ENCODE assay signal across 11 cellular contexts in the genomic region with DNA sequence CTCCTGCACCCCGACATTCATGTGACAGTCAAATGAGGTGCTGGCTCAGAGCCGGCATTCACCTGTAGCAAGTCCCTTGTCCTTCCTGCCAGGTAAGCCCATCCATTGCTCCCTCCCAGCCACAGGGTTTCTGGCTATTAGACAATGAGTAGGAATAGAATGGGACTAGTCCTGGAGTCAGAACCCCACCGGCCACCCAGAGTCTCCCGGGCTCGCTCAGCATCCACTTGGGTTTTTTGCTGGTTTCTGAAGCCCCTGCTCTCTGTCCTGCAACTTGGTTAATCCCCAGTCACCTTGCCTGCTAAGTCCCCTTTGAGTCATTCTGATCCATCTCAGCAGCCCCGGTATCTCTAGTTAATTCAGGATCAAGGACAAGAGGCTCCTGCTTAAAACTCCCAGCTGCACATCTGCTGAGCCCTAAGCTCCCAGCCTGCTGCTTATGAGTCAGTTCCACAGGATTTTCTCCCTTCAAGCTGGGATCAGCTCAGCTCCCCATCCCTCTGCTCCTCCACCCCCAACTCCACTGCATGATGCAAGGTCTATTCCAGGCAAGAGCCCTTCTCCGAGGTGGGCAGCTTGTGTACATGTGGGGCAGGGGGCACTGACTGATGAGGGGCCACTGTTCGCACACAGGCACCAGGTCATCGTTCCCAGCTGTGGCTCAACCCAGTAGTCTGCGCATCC. TPM values are rescaled to one million over a fixed set of nuclear protein-coding genes. Genes with fewer than 3 reads are reported as not detected.
DNase-seq lines count a peak whose midpoint lies in the region; ATAC-seq, FAIRE-seq and TF ChIP-seq lines count a peak whose summit lies in the region.
"Had no signal": no experiment of that assay in that cellular context is flagged by ENCODE, and none has a peak within 500 bp of the region (broad histone marks: within the 10 kb centered on the region; RNA-seq: fewer than 3 reads in every experiment).

No MANE protein-coding gene starts in this region.

- no peak for ATAC-seq in HepG2
- ATAC-seq in GM21423 (IDR thresholded peaks at IDR 0.05; ENCODE audit: unreplicated experiment), result no peak
- ATAC-seq in left lobe of liver, result no peak
- ATAC-seq: activated T-helper 17 cell treated with anti-CD3 and anti-CD28 coated beads, Interleukin-2, amount 50 U/mL, for 72 hours; natural killer cell treated with Interleukin-12 subunit alpha and Interleukin-12 subunit beta and Interleukin-15 and Interleukin-18, amount 100 ng/mL, for 72 hours had no signal

- no peaks in the 10 kb centered on the region for H4K20me1 ChIP-seq in HepG2 (ENCODE audit: insufficient read depth, low read length)

- H3K79me1 ChIP-seq in trophoblast cell (ENCODE audit: low read length), result peaks cover 20% of the 10 kb centered on the region

- TSS peak; percentile 36 for BruUV-seq in HepG2 (replicated peaks; lab: Mats Ljungman, UMichigan)

- H4K91ac ChIP-seq in trophoblast cell (ENCODE audit: low read depth, low read length), result no peak overlapping the region

- CTCF ChIA-PET in HepG2 (lab: Yijun Ruan, JAX; ENCODE audit: low intra/inter-chr PET ratio, low total read pairs), result no interaction called here

- no peak overlapping the region for H4K12ac ChIP-seq in trophoblast cell (ENCODE audit: low read depth, low read length)

- H2AFZ ChIP-seq in HepG2 (ENCODE audit: low read length), result no peak overlapping the region
- no peak overlapping the region for H2AFZ ChIP-seq in trophoblast cell (ENCODE audit: insufficient read depth, low read length, poor library complexity)

- H2BK12ac ChIP-seq in trophoblast cell (ENCODE audit: low read length), result no peak overlapping the region

- no peak for TF ChIP-seq RAD21 in HepG2 (CRISPR knock-in tag; IDR thresholded peaks at IDR 0.05)

- H3K4me3 ChIP-seq in brain microvascular endothelial cell (ENCODE audit: low read depth, low read length), result no peak overlapping the region
- H3K4me3 ChIP-seq in HepG2 (replicated peaks in 1 of 3; ENCODE audit: insufficient read depth in 1 of 3, low read depth in 2 of 3, low read length in 3 of 3), result no peak overlapping the region
- H3K4me3 ChIP-seq in trophoblast cell (ENCODE audit: low read depth, low read length), result no peak overlapping the region

- no peak overlapping the region for H2BK5ac ChIP-seq in trophoblast cell (ENCODE audit: low read depth, low read length, poor library complexity)

- H3K9ac ChIP-seq in HepG2 (ENCODE audit: insufficient read depth, low read depth, low read length) (no peak overlapping the region), trophoblast cell (ENCODE audit: low read length) (no peak overlapping the region)

- TF ChIP-seq EP300 in HepG2 (IDR thresholded peaks at IDR 0.05; ENCODE audit: low read depth in 2 of 2, low read length in 2 of 2), result no peak
- no peak for TF ChIP-seq EP300 in HepG2 (CRISPR knock-in tag; IDR thresholded peaks at IDR 0.05; ENCODE audit: borderline replicate concordance)

- H2AK5ac ChIP-seq in trophoblast cell (ENCODE audit: low read length), result no peak overlapping the region

- H3K14ac ChIP-seq in trophoblast cell (ENCODE audit: low read length), result no peak overlapping the region

- H3K27ac ChIP-seq in brain microvascular endothelial cell (no peak overlapping the region), HepG2 (ENCODE audit: extremely low read length, insufficient read depth, low read length) (no peak overlapping the region), trophoblast cell (ENCODE audit: low read depth, low read length) (no peak overlapping the region)

- no peaks in the 10 kb centered on the region for H3K79me2 ChIP-seq in HepG2 (ENCODE audit: insufficient read depth, low read length)
- peaks cover 4% of the 10 kb centered on the region for H3K79me2 ChIP-seq in trophoblast cell (ENCODE audit: control insufficient read depth, insufficient read depth, low read length, poor library complexity)

- POLR2A ChIA-PET in HepG2 (lab: Yijun Ruan, JAX), result interaction anchor here (0.7 to 4.7 kb wide), 7 partner anchors 9 to 900 kb away, joined by 3 to 32 read pairs (median 7); a partner anchor contains a TSS

- no peak overlapping the region for H3K23ac ChIP-seq in trophoblast cell (ENCODE audit: low read length)

- peaks cover 52% of the 10 kb centered on the region for H3K4me1 ChIP-seq in HepG2 (ENCODE audit: insufficient read depth, low read length)
- peaks cover 28 to 30% of the 10 kb centered on the region in 2 experiments for H3K4me1 ChIP-seq in trophoblast cell (ENCODE audit: control insufficient read depth in 1 of 2, insufficient read depth in 2 of 2, low read length in 2 of 2)

- H3K27me3 ChIP-seq in brain microvascular endothelial cell (replicated peaks) (no peaks in the 10 kb centered on the region), HepG2 (ENCODE audit: control insufficient read depth in 1 of 2, insufficient read depth in 2 of 2, low read length in 2 of 2) (no peaks in the 10 kb centered on the region), trophoblast cell (ENCODE audit: insufficient read depth, low read length) (no peaks in the 10 kb centered on the region)

- in situ Hi-C loops in ACHN (cut with HindIII; ENCODE audit: low pct_ligation_motif_present, low pct_unique_long_range_greater_than_20kb, low sequenced_read_pairs) (no loop called here), brain microvascular endothelial cell (cut with HindIII; ENCODE audit: low pct_ligation_motif_present, low sequenced_read_pairs) (no loop called here), HepG2 (cut with HindIII; ENCODE audit: extremely low pct_ligation_motif_present, low pct_unique_long_range_greater_than_20kb) (no loop called here)

- no peak overlapping the region for H4K8ac ChIP-seq in trophoblast cell (ENCODE audit: low read depth, low read length)

- peak; percentile 67 for DNase-seq in ACHN
- peak; percentile 67 for DNase-seq in HTR-8/SVneo (ENCODE audit: insufficient read length, low spot score)
- DNase-seq in brain microvascular endothelial cell, result peak; percentile 64
- no peak for DNase-seq in HepG2 (ENCODE audit: low spot score)
- no peak for DNase-seq in trophoblast cell
- DNase-seq in activated CD8-positive, alpha-beta memory T cell treated with anti-CD3 and anti-CD28 coated beads, Interleukin-2, amount 50 U/mL, for 4 hours, result no peak
- DNase-seq in left lobe of liver (ENCODE audit: low spot score), result no peak
- DNase-seq: CD4-positive, alpha-beta T cell had no signal

- no peak for TF ChIP-seq POLR2A in HepG2 (IDR thresholded peaks at IDR 0.05; ENCODE audit: insufficient read depth in 1 of 2, low read depth in 2 of 2, low read length in 2 of 2)

- H3K4me2 ChIP-seq in HepG2 (ENCODE audit: low read depth, low read length), result no peak overlapping the region
- H3K4me2 ChIP-seq in trophoblast cell (ENCODE audit: low read length), result no peak overlapping the region

- no peak overlapping the region for H2BK120ac ChIP-seq in trophoblast cell (ENCODE audit: insufficient read depth, low read length, poor library complexity)

- no peak overlapping the region for H3K18ac ChIP-seq in trophoblast cell (ENCODE audit: low read length)

- WGBS in HepG2 (ENCODE audit: low lambda C conversion rate), result 93% methylated on average over 10 of the region's 10 CpGs
- WGBS in trophoblast cell (ENCODE audit: extremely low coverage, insufficient coverage, insufficient read length), result no CpG with 5 or more reads among the region's 10 CpGs

- H3K36me3 ChIP-seq in brain microvascular endothelial cell (replicated peaks) (peaks cover 11% of the 10 kb centered on the region), HepG2 (replicated peaks in 1 of 2; ENCODE audit: control insufficient read depth in 1 of 2, insufficient read depth in 2 of 2, low read length in 2 of 2) (peaks cover 0 to 7% of the 10 kb centered on the region in 2 experiments; a peak in 1 of 5 replicates), trophoblast cell (ENCODE audit: control insufficient read depth in 1 of 2, insufficient read depth in 2 of 2, low read length in 2 of 2) (peaks cover 23 to 30% of the 10 kb centered on the region in 2 experiments)

- intact Hi-C loops in HepG2 (cut with micrococcal nuclease; ENCODE audit: unreplicated experiment), result no loop called here

- H3K9me3 ChIP-seq in HepG2 (ENCODE audit: low read length), result no peaks in the 10 kb centered on the region
- H3K9me3 ChIP-seq in trophoblast cell (ENCODE audit: insufficient read depth, low read depth, low read length), result no peaks in the 10 kb centered on the region

- H3K4ac ChIP-seq in trophoblast cell (ENCODE audit: low read depth, low read length), result no peak overlapping the region

- TF ChIP-seq CTCF in brain microvascular endothelial cell (IDR thresholded peaks at IDR 0.05; ENCODE audit: low read depth, low read length, missing control alignments) (no peak), HepG2 (CRISPR knock-in tag; IDR thresholded peaks at IDR 0.05) (no peak)

- FAIRE-seq in HTR-8/SVneo (lab: Jason Lieb, UNC) (no peak), HepG2 (lab: Jason Lieb, UNC) (no peak)

TF ChIP-seq in HepG2, 621 proteins besides CTCF, POLR2A, EP300 and RAD21 (continues in another document):
- TF ChIP-seq NFKB2 (CRISPR knock-in tag; IDR thresholded peaks at IDR 0.05; ENCODE audit: borderline replicate concordance), result no peak

RNA-seq across cellular contexts. Expression of a gene that starts 19.9 kb away (rescaled TPM):
- total RNA-seq in HepG2 (2016; rRNA removed; fragmentation: Illumina TruSeq; extraction: Trizol) (181 and 283 TPM in 2 replicates), left lobe of liver (13.1 TPM)
- 33.9 and 36.7 TPM in 2 replicates for total RNA-seq in HepG2 (2016; cell fraction: cytosol; rRNA removed; fragmentation: Illumina TruSeq; extraction: Trizol; ENCODE audit: low read depth)
- total RNA-seq in HepG2 (2016; cell fraction: insoluble cytoplasmic fraction; rRNA removed; fragmentation: Illumina TruSeq; extraction: Trizol), result 189 and 325 TPM in 2 replicates
- total RNA-seq in HepG2 (2016; cell fraction: membrane; rRNA removed; fragmentation: Illumina TruSeq; extraction: Trizol), result 47.2 and 48.2 TPM in 2 replicates
- total RNA-seq in HepG2 (2016; cell fraction: nucleus; rRNA removed; fragmentation: Illumina TruSeq; extraction: Trizol), result 63.9 and 73.7 TPM in 2 replicates
- polyA plus RNA-seq in HepG2 (2011; rRNA removed), result 61.6 and 63.2 TPM in 2 replicates
- 68.3 and 71.0 TPM in 2 replicates for polyA plus RNA-seq in HepG2 (2011; cell fraction: cytosol; rRNA removed)
- 11.6 and 14.2 TPM in 2 replicates for polyA plus RNA-seq in HepG2 (2011; cell fraction: nucleus; rRNA removed)
- 78.3 and 78.8 TPM in 2 replicates for polyA plus RNA-seq in HepG2 (2012)
- polyA plus RNA-seq in HepG2 (2016; cell fraction: cytosol; fragmentation: Illumina TruSeq; extraction: Trizol; ENCODE audit: low read depth), result 26.6 and 30.8 TPM in 2 replicates
- polyA plus RNA-seq in HepG2 (2016; cell fraction: insoluble cytoplasmic fraction; fragmentation: Illumina TruSeq; extraction: Trizol; ENCODE audit: low read depth), result 249 and 259 TPM in 2 replicates
- polyA plus RNA-seq in HepG2 (2016; cell fraction: membrane; fragmentation: Illumina TruSeq; extraction: Trizol; ENCODE audit: low read depth), result 32.0 and 32.5 TPM in 2 replicates
- 75.9 and 84.0 TPM in 2 replicates for polyA plus RNA-seq in HepG2 (2016; cell fraction: nucleus; fragmentation: Illumina TruSeq; extraction: Trizol; ENCODE audit: insufficient read depth, low read depth)
- 47.3 and 53.2 TPM in 2 replicates for polyA minus RNA-seq in HepG2 (2011; rRNA and poly(A)+ RNA removed; ENCODE audit: low replicate concordance)
- polyA minus RNA-seq in HepG2 (2011; cell fraction: cytosol; rRNA and poly(A)+ RNA removed), result 28.0 and 33.9 TPM in 2 replicates
- 17.3 and 18.9 TPM in 2 replicates for polyA minus RNA-seq in HepG2 (2011; cell fraction: nucleus; rRNA and poly(A)+ RNA removed)
- polyA plus RNA-seq in trophoblast cell (2013), result 14.8 and 17.1 TPM in 2 replicates

Comparison
In these comparisons a context has a peak if more than half of its experiments do, and no peak if none do; other contexts are left out.
1. DNase-seq: peak in ACHN (single experiment), HTR-8/SVneo (single experiment) and brain microvascular endothelial cell (single experiment); none in HepG2 (single experiment), trophoblast cell (0 of 2), activated CD8-positive, alpha-beta memory T cell treated with anti-CD3 and anti-CD28 coated beads, Interleukin-2, amount 50 U/mL, for 4 hours (single experiment) and left lobe of liver (single experiment).